14 cellular contexts compared by ENCODE assay signal in the genomic region with DNA sequence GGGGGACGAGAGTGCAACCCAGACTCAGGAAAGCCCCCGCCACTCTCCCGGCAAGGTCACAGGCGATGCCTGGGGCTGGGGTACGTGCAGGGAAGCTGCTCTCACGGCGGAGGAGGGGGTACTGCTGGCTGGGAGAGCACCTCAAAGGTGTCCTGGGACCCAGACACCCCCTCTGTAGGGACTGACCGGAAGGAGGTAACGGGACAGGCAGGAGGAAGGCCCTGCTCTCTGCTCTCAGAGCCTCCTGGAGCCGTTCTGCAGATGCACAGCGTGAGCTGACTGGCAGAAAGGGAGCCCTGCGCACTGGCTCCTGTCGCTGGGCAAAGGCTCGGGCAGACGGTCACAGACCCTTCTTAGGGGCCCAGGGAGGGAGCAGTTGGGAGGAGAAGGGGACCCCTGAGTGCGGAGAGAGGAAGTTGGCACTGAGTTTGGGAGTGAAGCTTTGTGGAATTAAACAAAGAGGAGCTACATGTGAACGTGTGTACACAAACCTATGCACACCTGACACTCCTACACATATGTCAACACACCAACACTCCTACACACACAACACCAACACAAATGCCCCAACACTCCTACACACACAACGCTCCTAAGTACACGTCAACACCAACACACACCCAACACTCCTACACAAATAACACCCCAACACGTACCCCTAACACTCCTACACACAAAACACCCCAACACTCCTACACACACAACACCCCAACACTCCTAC. TPM values are rescaled to one million over a fixed set of nuclear protein-coding genes. Genes with fewer than 3 reads are reported as not detected.
DNase-seq lines count a peak whose midpoint lies in the region; ATAC-seq and TF ChIP-seq lines count a peak whose summit lies in the region.
"Had no signal": no experiment of that assay in that cellular context is flagged by ENCODE, and none has a peak within 500 bp of the region (broad histone marks: within the 10 kb centered on the region; RNA-seq: fewer than 3 reads in every experiment).

No MANE protein-coding gene starts in this region.

- H3K27me3 ChIP-seq in heart right ventricle (no peaks in the 10 kb centered on the region), dorsolateral prefrontal cortex (no peaks in the 10 kb centered on the region), vagina (no peaks in the 10 kb centered on the region)
- H3K27me3 ChIP-seq: BE2C had no signal

- 92 to 94% methylated on average over 20 of the region's 20 CpGs for WGBS in heart right ventricle, 2 donors

- peaks cover 3% of the 10 kb centered on the region for H3K27me3 Mint-ChIP-seq in nephron progenitor cell (ENCODE audit: low read depth, poor library complexity)
- no peaks in the 10 kb centered on the region for H3K27me3 Mint-ChIP-seq in activated T-helper 17 cell treated with anti-CD3 and anti-CD28 coated beads, Interleukin-2, amount 50 U/mL, for 72 hours

- no peak overlapping the region for H3K27ac ChIP-seq in heart right ventricle
- peak overlapping the region in 2 of 59 donors; percentile 9 to 53 for H3K27ac ChIP-seq in dorsolateral prefrontal cortex
- peak overlapping the region; percentile 51 for H3K27ac ChIP-seq in vagina

- H3K4me1 ChIP-seq in heart right ventricle = peaks cover 0 to 35% (median 9%) of the 10 kb centered on the region in 9 donors
- peaks cover 63% of the 10 kb centered on the region for H3K4me1 ChIP-seq in vagina

- no peaks in the 10 kb centered on the region for H3K9me3 ChIP-seq in heart right ventricle
- no peaks in the 10 kb centered on the region for H3K9me3 ChIP-seq in vagina
- H3K9me3 ChIP-seq: BE2C had no signal

- peak overlapping the region; percentile 61 for H3K27ac Mint-ChIP-seq in nephron progenitor cell
- no peak overlapping the region for H3K27ac Mint-ChIP-seq in activated T-helper 17 cell treated with anti-CD3 and anti-CD28 coated beads, Interleukin-2, amount 50 U/mL, for 72 hours

- no peaks in the 10 kb centered on the region for H3K9me3 Mint-ChIP-seq in nephron progenitor cell
- no peaks in the 10 kb centered on the region for H3K9me3 Mint-ChIP-seq in activated T-helper 17 cell treated with anti-CD3 and anti-CD28 coated beads, Interleukin-2, amount 50 U/mL, for 72 hours

- H3K4me3 ChIP-seq in heart right ventricle (no peak overlapping the region), dorsolateral prefrontal cortex (no peak overlapping the region), vagina (no peak overlapping the region)

- intact Hi-C loops in Right ventricle myocardium inferior (cut with DNase I) = no loop called here
- intact Hi-C loops in heart right ventricle (cut with DNase I) = loop anchor here in 6 of 10 donors (5.0 to 10.0 kb wide), 7 partner anchors 87 to 525 kb away; no protein-coding TSS in a partner anchor
- intact Hi-C loops in dorsolateral prefrontal cortex (cut with DNase I) = no loop called here
- intact Hi-C loops in vagina (cut with DNase I) = no loop called here

- DNase-seq in Right ventricle myocardium inferior (ENCODE audit: missing footprints) = peak; percentile 55
- DNase-seq in heart right ventricle = no peak
- peak in 7 of 10 donors; percentile 1 to 38 (median 13) for DNase-seq in dorsolateral prefrontal cortex
- DNase-seq in nephron progenitor cell = no peak
- peak in 1 of 2 donors; percentile 77 for DNase-seq in vagina (ENCODE audit: extremely low spot score in 2 of 2)
- no peak for DNase-seq in foreskin melanocyte
- no peak for DNase-seq in NCI-H69 (lab: John Stamatoyannopoulos, UW)
- DNase-seq: anterior cingulate cortex; BE2C; effector memory CD4-positive, alpha-beta T cell; GDM1; mesendoderm; NCI-H526 treated with DMSO at 0.1 percent for 48 hours had no signal

- peaks cover 3% of the 10 kb centered on the region for H3K36me3 Mint-ChIP-seq in nephron progenitor cell (ENCODE audit: low read depth)
- no peaks in the 10 kb centered on the region for H3K36me3 Mint-ChIP-seq in activated T-helper 17 cell treated with anti-CD3 and anti-CD28 coated beads, Interleukin-2, amount 50 U/mL, for 72 hours (ENCODE audit: low read depth)

- no peak overlapping the region for H3K4me3 Mint-ChIP-seq in nephron progenitor cell
- no peak overlapping the region for H3K4me3 Mint-ChIP-seq in activated T-helper 17 cell treated with anti-CD3 and anti-CD28 coated beads, Interleukin-2, amount 50 U/mL, for 72 hours

- TF ChIP-seq CTCF in heart right ventricle (IDR thresholded peaks at IDR 0.05) (no peak), dorsolateral prefrontal cortex (IDR thresholded peaks at IDR 0.05 in 54 of 56, conservative IDR thresholded peaks at IDR 0.05 in 2 of 56; ENCODE audit: low read depth in 1 of 56, partially characterized antibody in 56 of 56) (no peak), nephron progenitor cell (IDR thresholded peaks at IDR 0.05) (no peak), vagina (IDR thresholded peaks at IDR 0.05) (no peak)

- no peak for TF ChIP-seq POLR2A in vagina (IDR thresholded peaks at IDR 0.05)

- H3K36me3 ChIP-seq in heart right ventricle = peaks cover 0 to 45% (median 0%) of the 10 kb centered on the region in 9 donors
- no peaks in the 10 kb centered on the region for H3K36me3 ChIP-seq in vagina

- ATAC-seq in Right ventricle myocardium inferior = no peak
- no peak for ATAC-seq in heart right ventricle
- no peak for ATAC-seq in activated T-helper 17 cell treated with anti-CD3 and anti-CD28 coated beads, Interleukin-2, amount 50 U/mL, for 72 hours (replicated peaks)

- peaks cover 43% of the 10 kb centered on the region for H3K4me1 Mint-ChIP-seq in nephron progenitor cell
- peaks cover 15% of the 10 kb centered on the region for H3K4me1 Mint-ChIP-seq in activated T-helper 17 cell treated with anti-CD3 and anti-CD28 coated beads, Interleukin-2, amount 50 U/mL, for 72 hours

RNA-seq across cellular contexts. Expression of gene ZBP1, which starts 39.7 kb away (rescaled TPM):
- 0.22 TPM for total RNA-seq in Right ventricle myocardium inferior
- 1 to 10 TPM in 1 of 10 donors, under 1 TPM in 7, not detected in 2; 0.16 to 1.2 (median 0.31) TPM for total RNA-seq in heart right ventricle
- under 1 TPM; 0.13 to 0.51 TPM for polyA plus RNA-seq in heart right ventricle
- total RNA-seq in dorsolateral prefrontal cortex = 1 to 10 TPM in 11 of 120 experiments, under 1 TPM in 22, not detected in 87; 0.20 to 2.4 (median 0.79) TPM
- 0.74 TPM for total RNA-seq in vagina
- total RNA-seq in activated T-helper 17 cell treated with anti-CD3 and anti-CD28 coated beads, Interleukin-2, amount 50 U/mL, for 72 hours = 1 to 10 TPM; 1.0 to 1.7 TPM

RNA-seq across cellular contexts. Expression of gene PMEPA1, which starts 49.9 kb away (rescaled TPM):
- total RNA-seq in Right ventricle myocardium inferior (23.9 TPM), heart right ventricle (10 to 100 TPM; 16.1 to 39.2 (median 30.4) TPM), dorsolateral prefrontal cortex (10 to 100 TPM; 22.0 to 55.2 (median 36.7) TPM), vagina (11.3 TPM)
- polyA plus RNA-seq in heart right ventricle = 10 to 100 TPM; 10.5 to 81.8 TPM
- total RNA-seq in activated T-helper 17 cell treated with anti-CD3 and anti-CD28 coated beads, Interleukin-2, amount 50 U/mL, for 72 hours = 1 to 10 TPM; 1.6 to 2.3 TPM

Comparison
In these comparisons a context has a peak if more than half of its experiments do, and no peak if none do; other contexts are left out.
1. DNase-seq: peak in Right ventricle myocardium inferior (single experiment) and dorsolateral prefrontal cortex (7 of 10); none in heart right ventricle (0 of 2), nephron progenitor cell (single experiment), foreskin melanocyte (single experiment) and NCI-H69 (single experiment).
2. intact Hi-C loops: an anchor here in heart right ventricle (5.0 to 10.0 kb wide); none called in Right ventricle myocardium inferior, dorsolateral prefrontal cortex and vagina.